In genomic region chr2:179020156-179020750, GRCh38 we compare ENCODE assay signal across 9 cellular contexts. TPM values are rescaled to one million over a fixed set of nuclear protein-coding genes. Genes with fewer than 3 reads are reported as not detected.
DNase-seq lines count a peak whose midpoint lies in the region; ATAC-seq and TF ChIP-seq lines count a peak whose summit lies in the region.
"Had no signal": no experiment of that assay in that cellular context is flagged by ENCODE, and none has a peak within 500 bp of the region (broad histone marks: within the 10 kb centered on the region; RNA-seq: fewer than 3 reads in every experiment).

No MANE protein-coding gene starts in this region.

- peaks cover 0 to 3% (median under 1%) of the 10 kb centered on the region in 3 donors for H3K9me3 Mint-ChIP-seq in T-cell

- no peaks in the 10 kb centered on the region for H3K9me2 ChIP-seq in GM23248 (ENCODE audit: insufficient read depth)

- H3K4me2 ChIP-seq in GM23248 (ENCODE audit: unreplicated experiment), result no peak overlapping the region
- H3K4me2 ChIP-seq: BLaER1 treated with 17β-estradiol and CSF1 and Interleukin-3, amounts not matched to agents 10 nM and 100 nM had no signal

- WGBS in GM23248 (ENCODE audit: low coverage in 1 of 2, low lambda C conversion rate in 2 of 2, missing lambda C conversion rate in 2 of 2), 2 experiments, result 1 to 4% methylated on average over 3 of the region's 3 CpGs
- WGBS in psoas muscle, 3 donors, result 36 to 53% (median 52%) methylated on average over 3 of the region's 3 CpGs
- 54% methylated on average over 3 of the region's 3 CpGs for WGBS in tibial nerve, 2 donors

- peaks cover 22 to 32% (median 30%) of the 10 kb centered on the region in 3 donors for H3K4me1 Mint-ChIP-seq in T-cell

- H3K9me3 ChIP-seq in GM23248 (ENCODE audit: low read depth), result no peaks in the 10 kb centered on the region
- no peaks in the 10 kb centered on the region for H3K9me3 ChIP-seq in psoas muscle
- H3K9me3 ChIP-seq in tibial nerve, result no peaks in the 10 kb centered on the region

- no peaks in the 10 kb centered on the region for H3F3A ChIP-seq in GM23248 (ENCODE audit: insufficient read depth)

- H3K36me3 ChIP-seq in GM23248 (ENCODE audit: low read depth), result no peaks in the 10 kb centered on the region
- no peaks in the 10 kb centered on the region for H3K36me3 ChIP-seq in psoas muscle (ENCODE audit: insufficient read depth in 1 of 2, low read depth in 1 of 2)
- H3K36me3 ChIP-seq in tibial nerve, result no peaks in the 10 kb centered on the region
- H3K36me3 ChIP-seq: BLaER1 treated with 17β-estradiol and CSF1 and Interleukin-3, amounts not matched to agents 10 nM and 100 nM had no signal

- CTCF ChIA-PET in T-cell (lab: Charles Lee), result interaction anchor here in 1 of 2 donors (0.7 to 1.5 kb wide), 4 partner anchors 10 to 129 kb away, joined by 3 to 5 read pairs (median 4); no protein-coding TSS in a partner anchor

- H4K20me1 ChIP-seq in GM23248 (ENCODE audit: insufficient read depth), result no peaks in the 10 kb centered on the region
- H4K20me1 ChIP-seq: BLaER1 treated with 17β-estradiol and CSF1 and Interleukin-3, amounts not matched to agents 10 nM and 100 nM had no signal

- H3K9ac ChIP-seq in GM23248, result no peak overlapping the region
- H3K9ac ChIP-seq: BLaER1 treated with 17β-estradiol and CSF1 and Interleukin-3, amounts not matched to agents 10 nM and 100 nM had no signal

- H2AFZ ChIP-seq in GM23248, result no peak overlapping the region

- H3K4me3 ChIP-seq in GM23248, result no peak overlapping the region
- no peak overlapping the region for H3K4me3 ChIP-seq in LNCaP clone FGC (ENCODE audit: low read depth, low read length)
- no peak overlapping the region for H3K4me3 ChIP-seq in psoas muscle
- no peak overlapping the region for H3K4me3 ChIP-seq in tibial nerve
- H3K4me3 ChIP-seq: BLaER1 treated with 17β-estradiol and CSF1 and Interleukin-3, amounts not matched to agents 10 nM and 100 nM had no signal

- no peak for TF ChIP-seq POLR2A in tibial nerve (IDR thresholded peaks at IDR 0.05)

- H3K27me3 ChIP-seq in GM23248 (replicated peaks; ENCODE audit: insufficient read depth), result no peaks in the 10 kb centered on the region
- H3K27me3 ChIP-seq in psoas muscle (ENCODE audit: insufficient read depth in 3 of 3, low read length in 2 of 3), result no peaks in the 10 kb centered on the region
- no peaks in the 10 kb centered on the region for H3K27me3 ChIP-seq in tibial nerve
- H3K27me3 ChIP-seq: BLaER1 treated with 17β-estradiol and CSF1 and Interleukin-3, amounts not matched to agents 10 nM and 100 nM had no signal

- POLR2A ChIA-PET in T-cell (lab: Charles Lee), result interaction anchor here in 1 of 2 donors (0.6 kb wide), 1 partner anchor 74 kb away, joined by 3 read pairs; no protein-coding TSS in a partner anchor

- ATAC-seq in T-cell (replicated peaks in 1 of 4), result peak; percentile 61 to 73 (median 65)
- peak; percentile 84 to 95 (median 89) for ATAC-seq in psoas muscle

- H3K27me3 Mint-ChIP-seq in T-cell, result no peaks in the 10 kb centered on the region

- H3K4me1 ChIP-seq in GM23248 (ENCODE audit: insufficient read depth), result no peaks in the 10 kb centered on the region
- peaks cover 9% of the 10 kb centered on the region for H3K4me1 ChIP-seq in psoas muscle
- no peaks in the 10 kb centered on the region for H3K4me1 ChIP-seq in tibial nerve
- H3K4me1 ChIP-seq: BLaER1 treated with 17β-estradiol and CSF1 and Interleukin-3, amounts not matched to agents 10 nM and 100 nM had no signal

- TF ChIP-seq CTCF in LNCaP clone FGC (IDR thresholded peaks at IDR 0.05; ENCODE audit: control insufficient read depth, extremely low read depth, insufficient read depth), result peak; percentile 59
- peak; percentile 74 for TF ChIP-seq CTCF in psoas muscle (IDR thresholded peaks at IDR 0.05)
- TF ChIP-seq CTCF in tibial nerve (IDR thresholded peaks at IDR 0.05), result peak in 2 of 5 experiments; percentile 4 to 12

- in situ Hi-C loops in GM23248 (cut with MboI), result no loop called here

- H3K4me3 Mint-ChIP-seq in T-cell, result no peak overlapping the region

- H3K27ac ChIP-seq in GM23248 (no peak overlapping the region), psoas muscle (no peak overlapping the region), tibial nerve (no peak overlapping the region)
- H3K27ac ChIP-seq: BLaER1 treated with 17β-estradiol and CSF1 and Interleukin-3, amounts not matched to agents 10 nM and 100 nM had no signal

- H3K27ac Mint-ChIP-seq in T-cell, result no peak overlapping the region

- TF ChIP-seq EP300 in tibial nerve (IDR thresholded peaks at IDR 0.05), result no peak

- DNase-seq in NCI-H2227 (lab: John Stamatoyannopoulos, UW; ENCODE audit: unreplicated experiment), result peak; percentile 35
- no peak for DNase-seq in NCI-H2227 treated with DMSO at 0.1 percent for 48 hours (lab: John Stamatoyannopoulos, UW)
- DNase-seq in GM23248, result peak; percentile 39
- peak; percentile 31 for DNase-seq in LNCaP clone FGC (ENCODE audit: low read depth)
- DNase-seq in T-cell, result peak in 27 of 34 experiments; percentile 4 to 48 (median 25)
- peak; percentile 60 for DNase-seq in ecto neural progenitor cell (ENCODE audit: low spot score)
- peak in 1 of 2 donors; percentile 51 for DNase-seq in psoas muscle
- DNase-seq in tibial nerve (ENCODE audit: low spot score in 2 of 2), result no peak

- no peaks in the 10 kb centered on the region for H3K79me2 ChIP-seq in GM23248 (ENCODE audit: insufficient read depth)

- no peaks in the 10 kb centered on the region for H3K36me3 Mint-ChIP-seq in T-cell

- intact Hi-C loops in psoas muscle (cut with DNase I), result no loop called here

RNA-seq across cellular contexts. Expression of gene CCDC141, which starts 29.7 kb away (rescaled TPM):
- not detected in 2 replicates for total RNA-seq in GM23248 (2014; rRNA removed; shearing (Covaris generic))
- polyA plus RNA-seq in GM23248 (2016; fragmentation: Nextera tagmentation; extraction: Ambion mirVana), result 0.15 TPM in 1 of 2 replicates, not detected in the other
- 10 to 100 TPM; 13.2 to 44.8 (median 16.8) TPM for total RNA-seq in T-cell
- total RNA-seq in psoas muscle, result 10 to 100 TPM in 2 of 4 donors, 1 to 10 TPM in 2; 5.9 to 14.9 (median 10.5) TPM
- 1 to 10 TPM in 2 of 3 donors, under 1 TPM in 1; 0.82 to 2.8 (median 2.4) TPM for polyA plus RNA-seq in psoas muscle
- total RNA-seq in tibial nerve, result 1 to 10 TPM; 1.7 to 7.7 (median 3.9) TPM

Comparison
In these comparisons a context has a peak if more than half of its experiments do, and no peak if none do; other contexts are left out.
1. DNase-seq: peak in NCI-H2227 (single experiment), GM23248 (single experiment), LNCaP clone FGC (single experiment), T-cell (27 of 34) and ecto neural progenitor cell (single experiment); none in NCI-H2227 treated with DMSO at 0.1 percent for 48 hours (single experiment) and tibial nerve (0 of 2).